In genomic region chr12:124520258-124520657, GRCh38 we compare ENCODE assay signal across 10 cellular contexts. TPM values are rescaled to one million over a fixed set of nuclear protein-coding genes. Genes with fewer than 3 reads are reported as not detected.
DNase-seq lines count a peak whose midpoint lies in the region; ATAC-seq and TF ChIP-seq lines count a peak whose summit lies in the region.
"Had no signal": no experiment of that assay in that cellular context is flagged by ENCODE, and none has a peak within 500 bp of the region (broad histone marks: within the 10 kb centered on the region; RNA-seq: fewer than 3 reads in every experiment).

No MANE protein-coding gene starts in this region.

- dilution Hi-C loops in mammary epithelial cell (cut with HindIII; ENCODE audit: low sequenced_read_pairs), result loop anchor here (5.0 kb wide), 1 partner anchor 82 kb away; no protein-coding TSS in a partner anchor

- no peak overlapping the region for H3K4me3 ChIP-seq in MG63
- H3K4me3 ChIP-seq in mammary epithelial cell (replicated peaks in 1 of 3; ENCODE audit: insufficient read depth in 1 of 3, low read depth in 2 of 3, low read length in 3 of 3), result no peak overlapping the region
- H3K4me3 ChIP-seq in foreskin fibroblast (ENCODE audit: low read depth in 1 of 2, low read length in 2 of 2), result no peak overlapping the region

- DNase-seq in MG63 (peak; percentile 84), mammary epithelial cell (peak; percentile 87), left lobe of liver (ENCODE audit: low spot score) (peak; percentile 87), AG08395 (ENCODE audit: low spot score) (no peak), foreskin fibroblast (no peak)
- DNase-seq: activated naive CD4-positive, alpha-beta T cell treated with anti-CD3 and anti-CD28 coated beads for 36 hours; midbrain had no signal

- H3K27me3 ChIP-seq in MG63 (no peaks in the 10 kb centered on the region), mammary epithelial cell (ENCODE audit: insufficient read depth, low read length) (no peaks in the 10 kb centered on the region)

- ATAC-seq in left lobe of liver (peak; percentile 69), HG03521 (IDR thresholded peaks at IDR 0.05; ENCODE audit: unreplicated experiment) (no peak), GM21717 (IDR thresholded peaks at IDR 0.05; ENCODE audit: unreplicated experiment) (no peak)

- WGBS in mammary epithelial cell (ENCODE audit: low coverage, missing lambda C conversion rate), result 2% methylated on average over 14 of the region's 15 CpGs

- peaks cover 73% of the 10 kb centered on the region for H3K79me2 ChIP-seq in mammary epithelial cell (ENCODE audit: insufficient read depth, low read length)

- CTCF ChIA-PET in mammary epithelial cell (lab: Charles Lee; ENCODE audit: low non-redundant PET), result no interaction called here

- H2AFZ ChIP-seq in mammary epithelial cell (ENCODE audit: low read depth, low read length), result no peak overlapping the region

- H3K27ac ChIP-seq in mammary epithelial cell (ENCODE audit: insufficient read depth, low read depth, low read length) (peak overlapping the region; percentile 90), temporal lobe (ENCODE audit: low read depth, low read length) (peak overlapping the region; percentile 89)

- no peaks in the 10 kb centered on the region for H3K9me3 ChIP-seq in MG63
- H3K9me3 ChIP-seq in mammary epithelial cell (replicated peaks; ENCODE audit: insufficient read depth, low read length), result no peaks in the 10 kb centered on the region

- H3K9ac ChIP-seq in mammary epithelial cell (ENCODE audit: insufficient read depth, low read length), result peak overlapping the region; percentile 26

- H3K36me3 ChIP-seq in MG63 (peaks cover 19% of the 10 kb centered on the region), mammary epithelial cell (ENCODE audit: insufficient read depth, low read length) (no peaks in the 10 kb centered on the region)

- in situ Hi-C loops in mammary epithelial cell (cut with MboI; ENCODE audit: low sequenced_read_pairs in 2 of 2), result no loop called here

- no TSS peak for BruUV-seq in mammary epithelial cell (replicated peaks; lab: Mats Ljungman, UMichigan)

- TF ChIP-seq CTCF in mammary epithelial cell (conservative IDR thresholded peaks at IDR 0.05 in 1 of 2, IDR thresholded peaks at IDR 0.05 in 1 of 2; ENCODE audit: extremely low read depth in 1 of 2, insufficient read depth in 1 of 2, low read depth in 1 of 2, low read length in 2 of 2) (no peak), foreskin fibroblast (IDR thresholded peaks at IDR 0.05; ENCODE audit: low read depth, low read length) (no peak)

- peaks cover 89% of the 10 kb centered on the region for H3K4me1 ChIP-seq in mammary epithelial cell (ENCODE audit: insufficient read depth, low read length)

- intact Hi-C loops in mammary epithelial cell (cut with micrococcal nuclease), result no loop called here

- peak overlapping the region; percentile 40 for H3K4me2 ChIP-seq in mammary epithelial cell (ENCODE audit: insufficient read depth, low read depth, low read length)

- no peaks in the 10 kb centered on the region for H4K20me1 ChIP-seq in mammary epithelial cell (ENCODE audit: insufficient read depth, low read length)

RNA-seq across cellular contexts. Expression of gene NCOR2, which starts 47.2 kb away (rescaled TPM):
- total RNA-seq in MG63 (2014; rRNA removed; shearing (Covaris generic); ENCODE audit: low replicate concordance), result 17.0 and 32.9 TPM in 2 replicates
- 100 to 1,000 TPM in 1 of 2 donors, 10 to 100 TPM in 1; 70.5 to 158 TPM for total RNA-seq in mammary epithelial cell
- 18.9 TPM for polyA plus RNA-seq in mammary epithelial cell
- polyA minus RNA-seq in mammary epithelial cell, result 117 TPM
- 58.3 TPM for total RNA-seq in left lobe of liver
- 20.7 TPM for total RNA-seq in temporal lobe

Comparison
In these comparisons a context has a peak if more than half of its experiments do, and no peak if none do; other contexts are left out.
1. DNase-seq: peak in MG63 (single experiment), mammary epithelial cell (single experiment) and left lobe of liver (single experiment); none in AG08395 (single experiment) and foreskin fibroblast (0 of 2).